Comparison of ENCODE assay signal across 14 cellular contexts in the genomic region with DNA sequence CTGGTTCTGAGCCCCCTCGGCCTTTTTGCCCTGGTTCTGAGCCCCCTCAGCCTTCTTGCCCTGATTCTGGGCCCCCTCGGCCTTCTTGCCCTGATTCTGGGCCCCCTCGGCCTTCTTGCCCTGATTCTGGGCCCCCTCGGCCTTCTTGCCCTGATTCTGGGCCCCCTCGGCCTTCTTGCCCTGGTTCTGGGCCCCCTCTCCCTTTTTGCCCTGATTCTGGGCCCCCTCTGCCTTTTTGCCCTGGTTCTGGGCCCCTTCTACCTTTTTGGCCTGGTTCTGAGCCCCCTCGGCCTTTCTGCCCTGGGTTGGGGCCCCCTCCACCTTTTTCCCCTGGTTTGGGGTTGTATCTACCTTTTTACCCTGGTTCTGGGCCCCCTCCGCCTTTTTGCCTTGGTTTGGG. TPM values are rescaled to one million over a fixed set of nuclear protein-coding genes. Genes with fewer than 3 reads are reported as not detected.
A peak's percentile ranks its signal among the peaks of the same experiment; 100 is the strongest.
DNase-seq lines count a peak whose midpoint lies in the region; ATAC-seq, FAIRE-seq and TF ChIP-seq lines count a peak whose summit lies in the region.
"Not testable (repeated sequence)": the region's sequence is repeated elsewhere in the genome, so short reads cannot be mapped to it uniquely, and the experiment has no call there.
"Had no signal": no experiment of that assay in that cellular context is flagged by ENCODE, and none has a peak within 500 bp of the region (broad histone marks: within the 10 kb centered on the region; RNA-seq: fewer than 3 reads in every experiment).

No MANE protein-coding gene starts in this region.

- SMC1A ChIA-PET in GM12878 (lab: Charles Lee; ENCODE audit: uncharacterized antibody, unreplicated experiment), result not testable (repeated sequence)

- ATAC-seq in GM12878; stimulated activated effector memory CD8-positive, alpha-beta T cell treated with anti-CD3 and anti-CD28 coated beads, Interleukin-12 subunit alpha, Interleukin-12 subunit beta, amount 100 ng/mL, for 72 hours: not testable (repeated sequence)

- not testable (repeated sequence) for H3K4me3 ChIP-seq in Caco-2 (ENCODE audit: low read depth, low read length); GM12878; right atrium auricular region; osteoblast (ENCODE audit: insufficient read depth, low read length); uterus

- not testable (repeated sequence) for TF ChIP-seq CTCF in Caco-2 (IDR thresholded peaks at IDR 0.05; ENCODE audit: insufficient read depth in 1 of 2, low read depth in 1 of 2, low read length in 1 of 2, severe bottlenecking in 1 of 2, unreplicated experiment in 1 of 2); GM12878 (IDR thresholded peaks at IDR 0.05 in 2 of 3, conservative IDR thresholded peaks at IDR 0.05 in 1 of 3; ENCODE audit: control insufficient read depth in 2 of 3, extremely low read depth in 1 of 3, insufficient read depth in 1 of 3, low read depth in 3 of 3, low read length in 3 of 3); right atrium auricular region (IDR thresholded peaks at IDR 0.05); osteoblast (IDR thresholded peaks at IDR 0.05; ENCODE audit: extremely low read depth, low read depth, low read length); uterus (IDR thresholded peaks at IDR 0.05)

- POLR2A ChIA-PET in Caco-2 (lab: Charles Lee); GM12878 (lab: Charles Lee): not testable (repeated sequence)

- 87% methylated on average over 7 of the region's 7 CpGs for WGBS in GM12878 (ENCODE audit: insufficient coverage, insufficient replicate concordance, low lambda C conversion rate, missing lambda C conversion rate)

- TF ChIP-seq RAD21 in GM12878 (IDR thresholded peaks at IDR 0.05; ENCODE audit: insufficient read depth, low read depth, low read length), result not testable (repeated sequence)

- H2AFZ ChIP-seq in GM12878 (ENCODE audit: control insufficient read depth, low read depth, low read length); osteoblast (ENCODE audit: low read length): not testable (repeated sequence)

- peaks cover 12% of the 10 kb centered on the region for H3K9me3 Mint-ChIP-seq in Caco-2 (ENCODE audit: unreplicated experiment)
- H3K9me3 Mint-ChIP-seq in dendritic cell treated with granulocyte-macrophage colony-stimulating factor and Interleukin-4, amounts not matched to agents 40 ng/mL and 50 ng/mL, for 4 days; stimulated activated effector memory CD8-positive, alpha-beta T cell treated with anti-CD3 and anti-CD28 coated beads, Interleukin-12 subunit alpha, Interleukin-12 subunit beta, amount 100 ng/mL, for 72 hours: not testable (repeated sequence)

- H3K27me3 Mint-ChIP-seq in Caco-2 (ENCODE audit: insufficient read depth, unreplicated experiment); dendritic cell treated with granulocyte-macrophage colony-stimulating factor and Interleukin-4, amounts not matched to agents 40 ng/mL and 50 ng/mL, for 4 days: not testable (repeated sequence)

- TF ChIP-seq EP300 in GM12878 (IDR thresholded peaks at IDR 0.05; ENCODE audit: borderline replicate concordance in 1 of 2, control insufficient read depth in 1 of 2, low read depth in 2 of 2, low read length in 2 of 2), result not testable (repeated sequence)

- H3K27me3 ChIP-seq in Caco-2 (replicated peaks; ENCODE audit: control insufficient read depth, insufficient read depth, low read length); GM12878 (replicated peaks in 1 of 2; ENCODE audit: control insufficient read depth in 2 of 2, insufficient read depth in 2 of 2, low read length in 1 of 2); right atrium auricular region; osteoblast (ENCODE audit: insufficient read depth, low read length); uterus: not testable (repeated sequence)

- H4K20me1 ChIP-seq in GM12878 (ENCODE audit: control insufficient read depth, insufficient read depth), result not testable (repeated sequence)
- H4K20me1 ChIP-seq in osteoblast (ENCODE audit: insufficient read depth, low read length), result peaks cover 80% of the 10 kb centered on the region

- CTCF ChIA-PET in Caco-2 (lab: Charles Lee); GM12878 (lab: Yijun Ruan, JAX): not testable (repeated sequence)

- peaks cover 25% of the 10 kb centered on the region for H3K36me3 ChIP-seq in Caco-2 (ENCODE audit: control insufficient read depth, insufficient read depth, low read length)
- not testable (repeated sequence) for H3K36me3 ChIP-seq in GM12878 (ENCODE audit: control insufficient read depth in 2 of 2, insufficient read depth in 2 of 2, low read length in 1 of 2); uterus
- peaks cover 25% of the 10 kb centered on the region for H3K36me3 ChIP-seq in right atrium auricular region
- peaks cover 50% of the 10 kb centered on the region for H3K36me3 ChIP-seq in osteoblast (ENCODE audit: insufficient read depth, low read length)

- H3K36me3 Mint-ChIP-seq in Caco-2 (ENCODE audit: insufficient read depth, unreplicated experiment), result peaks cover 100% of the 10 kb centered on the region
- H3K36me3 Mint-ChIP-seq in dendritic cell treated with granulocyte-macrophage colony-stimulating factor and Interleukin-4, amounts not matched to agents 40 ng/mL and 50 ng/mL, for 4 days (ENCODE audit: low read depth), result peaks cover 56% of the 10 kb centered on the region
- H3K36me3 Mint-ChIP-seq in stimulated activated effector memory CD8-positive, alpha-beta T cell treated with anti-CD3 and anti-CD28 coated beads, Interleukin-12 subunit alpha, Interleukin-12 subunit beta, amount 100 ng/mL, for 72 hours, result peaks cover 21% of the 10 kb centered on the region

- not testable (repeated sequence) for H3K9ac ChIP-seq in GM12878 (ENCODE audit: control insufficient read depth, insufficient read depth, low read length)

- peaks cover 12% of the 10 kb centered on the region; the same call in 1 of the 2 replicates for H3K4me1 ChIP-seq in Caco-2
- not testable (repeated sequence) for H3K4me1 ChIP-seq in GM12878 (ENCODE audit: control insufficient read depth, insufficient read depth, low read length); uterus
- H3K4me1 ChIP-seq in right atrium auricular region, result peaks cover 0 to 48% of the 10 kb centered on the region in 2 donors
- H3K4me1 ChIP-seq in osteoblast (ENCODE audit: insufficient read depth, low read length), result peaks cover 58% of the 10 kb centered on the region

- not testable (repeated sequence) for DNase-seq in Caco-2; GM12878 (ENCODE audit: low read depth, low spot score); right atrium auricular region (ENCODE audit: low spot score); osteoblast (ENCODE audit: insufficient read length, low spot score, missing footprints); stimulated activated effector memory CD8-positive, alpha-beta T cell treated with anti-CD3 and anti-CD28 coated beads, Interleukin-12 subunit alpha, Interleukin-12 subunit beta, amount 100 ng/mL, for 72 hours (ENCODE audit: low spot score in 2 of 2)
- peak; percentile 2 to 3 for DNase-seq in uterus

- H3K4me1 Mint-ChIP-seq in Caco-2 (ENCODE audit: low read depth, unreplicated experiment), result peaks cover 47% of the 10 kb centered on the region
- H3K4me1 Mint-ChIP-seq in dendritic cell treated with granulocyte-macrophage colony-stimulating factor and Interleukin-4, amounts not matched to agents 40 ng/mL and 50 ng/mL, for 4 days (ENCODE audit: low read depth), result peaks cover 52% of the 10 kb centered on the region
- peaks cover 36% of the 10 kb centered on the region for H3K4me1 Mint-ChIP-seq in stimulated activated effector memory CD8-positive, alpha-beta T cell treated with anti-CD3 and anti-CD28 coated beads, Interleukin-12 subunit alpha, Interleukin-12 subunit beta, amount 100 ng/mL, for 72 hours

- H3K9me3 ChIP-seq in Caco-2; GM12878 (replicated peaks; ENCODE audit: control insufficient read depth, insufficient read depth, low read length); right atrium auricular region; osteoblast (ENCODE audit: low read depth, low read length); uterus: not testable (repeated sequence)

- not testable (repeated sequence) for BruUV-seq in Caco-2 (replicated peaks; lab: Mats Ljungman, UMichigan)
- BruUV-seq in GM12878 (replicated peaks; lab: Mats Ljungman, UMichigan), result TSS peak; percentile 82

- not testable (repeated sequence) for H3K27ac ChIP-seq in GM12878 (ENCODE audit: control insufficient read depth, insufficient read depth); uterus
- H3K27ac ChIP-seq in right atrium auricular region, result peak overlapping the region; percentile 20 to 73
- peak overlapping the region; percentile 99 for H3K27ac ChIP-seq in osteoblast (ENCODE audit: low read depth, low read length)

- H3K27ac Mint-ChIP-seq in Caco-2 (ENCODE audit: unreplicated experiment), result peak overlapping the region; percentile 83
- peak overlapping the region; percentile 10 for H3K27ac Mint-ChIP-seq in dendritic cell treated with granulocyte-macrophage colony-stimulating factor and Interleukin-4, amounts not matched to agents 40 ng/mL and 50 ng/mL, for 4 days
- peak overlapping the region; percentile 83 for H3K27ac Mint-ChIP-seq in stimulated activated effector memory CD8-positive, alpha-beta T cell treated with anti-CD3 and anti-CD28 coated beads, Interleukin-12 subunit alpha, Interleukin-12 subunit beta, amount 100 ng/mL, for 72 hours

- not testable (repeated sequence) for FAIRE-seq in GM12878 (lab: Jason Lieb, UNC)

- RAD21 ChIA-PET in GM12878 (lab: Charles Lee; ENCODE audit: unreplicated experiment), result not testable (repeated sequence)

- H3K79me2 ChIP-seq in GM12878 (ENCODE audit: control insufficient read depth, insufficient read depth, low read length), result peaks cover 15% of the 10 kb centered on the region
- peaks cover 97% of the 10 kb centered on the region for H3K79me2 ChIP-seq in osteoblast (ENCODE audit: insufficient read depth, low read length)

- peak overlapping the region; percentile 14 for H3K4me3 Mint-ChIP-seq in Caco-2 (ENCODE audit: unreplicated experiment)
- H3K4me3 Mint-ChIP-seq in dendritic cell treated with granulocyte-macrophage colony-stimulating factor and Interleukin-4, amounts not matched to agents 40 ng/mL and 50 ng/mL, for 4 days; stimulated activated effector memory CD8-positive, alpha-beta T cell treated with anti-CD3 and anti-CD28 coated beads, Interleukin-12 subunit alpha, Interleukin-12 subunit beta, amount 100 ng/mL, for 72 hours: not testable (repeated sequence)

- not testable (repeated sequence) for TF ChIP-seq POLR2A in GM12878 (IDR thresholded peaks at IDR 0.05; ENCODE audit: low read depth, low read length); uterus (IDR thresholded peaks at IDR 0.05)

- intact Hi-C loops in Caco-2 (cut with micrococcal nuclease; ENCODE audit: unreplicated experiment); dendritic cell treated with granulocyte-macrophage colony-stimulating factor and Interleukin-4, amounts not matched to agents 40 ng/mL and 50 ng/mL, for 4 days (cut with micrococcal nuclease); uterus (cut with DNase I; ENCODE audit: low total_unique reads): not testable (repeated sequence)
- intact Hi-C loops in GM12878 (cut with micrococcal nuclease; ENCODE audit: unreplicated experiment), result loop anchor here (10.0 kb wide), 1 partner anchor 235 kb away; no protein-coding TSS in a partner anchor

- in situ Hi-C loops in GM12878 (cut with MboI), result not testable (repeated sequence)

- H3K4me2 ChIP-seq in GM12878 (ENCODE audit: control insufficient read depth, insufficient read depth); osteoblast (ENCODE audit: insufficient read depth, low read length): not testable (repeated sequence)

RNA-seq across cellular contexts. Expression of gene RRBP1, which starts 22.7 kb away (rescaled TPM):
- total RNA-seq in Caco-2 (2022) (665 and 758 TPM in 2 replicates), GM12878 (2014; rRNA removed) (24.4 and 25.4 TPM in 2 replicates), GM12878 (2014; rRNA removed; fragmentation: Illumina TruSeq; extraction: Trizol) (22.8 and 26.4 TPM in 2 replicates), GM12878 (2021) (50.0 and 57.4 TPM in 2 replicates), right atrium auricular region (10 to 100 TPM; 52.0 to 57.7 TPM), osteoblast (122 and 126 TPM in 2 replicates), uterus (100 to 1,000 TPM in 2 of 4 donors, 10 to 100 TPM in 2; 13.2 to 172 (median 96.9) TPM)
- total RNA-seq in GM12878 (2013; cell fraction: nucleolus; rRNA removed), result 51.6 and 53.5 TPM in 2 replicates
- polyA plus RNA-seq in GM12878 (2011; ENCODE audit: low read depth), result 19.5 TPM
- polyA plus RNA-seq in GM12878 (2011; rRNA removed) (8.9 and 12.9 TPM in 2 replicates), GM12878 (2014; fragmentation: Illumina TruSeq; extraction: Trizol) (20.4 and 28.3 TPM in 2 replicates), GM12878 (2014; fragmentation: Nextera tagmentation; extraction: Ambion mirVana) (1 to 10 TPM; 1.2 to 2.4 TPM), GM12878 (2014; rRNA removed) (24.6 and 24.8 TPM in 2 replicates), GM12878 (2016; fragmentation: Nextera tagmentation; extraction: Ambion mirVana) (10 to 100 TPM; 20.0 to 24.5 TPM)
- polyA plus RNA-seq in GM12878 (2011; cell fraction: cytosol; rRNA removed), result 12.1 and 13.5 TPM in 2 replicates
- 23.3 and 33.9 TPM in 2 replicates for polyA plus RNA-seq in GM12878 (2011; cell fraction: nucleus; rRNA removed)
- polyA plus RNA-seq in GM12878 (2012), result 34.7 and 39.7 TPM in 2 replicates
- polyA minus RNA-seq in GM12878 (2011; rRNA and poly(A)+ RNA removed), result 8.6 and 18.9 TPM in 2 replicates
- polyA minus RNA-seq in GM12878 (2011; cell fraction: cytosol; rRNA and poly(A)+ RNA removed), result 12.0 and 13.6 TPM in 2 replicates
- 11.1 and 22.3 TPM in 2 replicates for polyA minus RNA-seq in GM12878 (2011; cell fraction: nucleus; rRNA and poly(A)+ RNA removed)

RNA-seq across cellular contexts. Expression of gene BANF2, which starts 40.4 kb away (rescaled TPM):
- total RNA-seq in Caco-2 (2022) (2.1 and 3.0 TPM in 2 replicates), GM12878 (2014; rRNA removed) (not detected in 2 replicates), GM12878 (2014; rRNA removed; fragmentation: Illumina TruSeq; extraction: Trizol) (not detected in 2 replicates), GM12878 (2021) (not detected in 2 replicates), right atrium auricular region (not detected), osteoblast (not detected in 2 replicates), uterus (not detected)
- total RNA-seq in GM12878 (2013; cell fraction: nucleolus; rRNA removed), result not detected in 2 replicates
- not detected for polyA plus RNA-seq in GM12878 (2011; ENCODE audit: low read depth)
- polyA plus RNA-seq in GM12878 (2011; rRNA removed) (not detected in 2 replicates), GM12878 (2014; fragmentation: Illumina TruSeq; extraction: Trizol) (not detected in 2 replicates), GM12878 (2014; fragmentation: Nextera tagmentation; extraction: Ambion mirVana) (not detected), GM12878 (2014; rRNA removed) (not detected in 2 replicates), GM12878 (2016; fragmentation: Nextera tagmentation; extraction: Ambion mirVana) (not detected)
- polyA plus RNA-seq in GM12878 (2011; cell fraction: cytosol; rRNA removed), result not detected in 2 replicates
- polyA plus RNA-seq in GM12878 (2011; cell fraction: nucleus; rRNA removed), result not detected in 2 replicates
- polyA plus RNA-seq in GM12878 (2012), result not detected in 2 replicates
- polyA minus RNA-seq in GM12878 (2011; rRNA and poly(A)+ RNA removed), result not detected in 2 replicates
- not detected in 2 replicates for polyA minus RNA-seq in GM12878 (2011; cell fraction: cytosol; rRNA and poly(A)+ RNA removed)
- polyA minus RNA-seq in GM12878 (2011; cell fraction: nucleus; rRNA and poly(A)+ RNA removed), result not detected in 2 replicates
- total RNA-seq: A172; CD4-positive, alpha-beta T cell; Daoy; H7; HFFc6; HT1080; IMR-90 had no signal
- polyA plus RNA-seq: IMR-90 had no signal

Comparison
In these comparisons a context has a peak if more than half of its experiments do, and no peak if none do; other contexts are left out.
1. H3K27ac Mint-ChIP-seq: peak in every context shown above with its lines; median percentile 83 in Caco-2; 83 in stimulated activated effector memory CD8-positive, alpha-beta T cell treated with anti-CD3 and anti-CD28 coated beads, Interleukin-12 subunit alpha, Interleukin-12 subunit beta, amount 100 ng/mL, for 72 hours; 10 in dendritic cell treated with granulocyte-macrophage colony-stimulating factor and Interleukin-4, amounts not matched to agents 40 ng/mL and 50 ng/mL, for 4 days.